ENCODE assay signal across 3 cellular contexts in the genomic region with DNA sequence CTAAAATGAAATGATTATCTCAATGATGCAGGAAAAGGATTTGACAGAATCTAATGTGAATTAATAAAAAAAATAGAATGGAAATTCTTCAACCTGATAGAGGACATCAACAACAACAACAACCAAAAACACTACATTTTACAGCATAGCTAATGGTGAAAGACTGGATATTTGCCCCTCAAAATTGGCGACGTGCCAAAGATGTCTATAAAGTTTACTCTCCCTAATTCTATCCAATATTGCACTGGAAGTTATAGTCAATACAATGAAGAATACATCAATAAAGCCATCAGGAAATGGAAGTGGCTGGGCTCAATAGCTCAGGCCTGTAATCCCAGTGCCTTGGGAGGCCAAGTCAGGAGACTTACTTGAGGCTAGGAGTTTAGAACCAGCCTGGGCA.
TF ChIP-seq lines count a peak whose summit lies in the region.
"Not testable (repeated sequence)": the region's sequence is repeated elsewhere in the genome, so short reads cannot be mapped to it uniquely, and the experiment has no call there.

No MANE protein-coding gene starts in this region.

TF ChIP-seq in Ishikawa, 13 proteins besides CTCF, POLR2A, EP300 and RAD21:
- peak; percentile 45 for TF ChIP-seq NFIC (IDR thresholded peaks at IDR 0.05)

TF ChIP-seq in K562, 482 proteins besides CTCF, POLR2A, EP300 and RAD21:
- TF ChIP-seq NFIX (CRISPR knock-in tag; IDR thresholded peaks at IDR 0.05; ENCODE audit: low read depth) (peak; percentile 91), NFIC (IDR thresholded peaks at IDR 0.05) (peak; percentile 96)

TF ChIP-seq in HepG2, 621 proteins besides CTCF, POLR2A, EP300 and RAD21:
- 0 out of 2 replicates have a peak, but pooled peaks have one; percentile 14 for TF ChIP-seq LCORL (IDR thresholded peaks at IDR 0.05)
- not testable (repeated sequence) for TF ChIP-seq LCORL (CRISPR knock-in tag; IDR thresholded peaks at IDR 0.05)
